8 cellular contexts compared by ENCODE assay signal in the genomic region with DNA sequence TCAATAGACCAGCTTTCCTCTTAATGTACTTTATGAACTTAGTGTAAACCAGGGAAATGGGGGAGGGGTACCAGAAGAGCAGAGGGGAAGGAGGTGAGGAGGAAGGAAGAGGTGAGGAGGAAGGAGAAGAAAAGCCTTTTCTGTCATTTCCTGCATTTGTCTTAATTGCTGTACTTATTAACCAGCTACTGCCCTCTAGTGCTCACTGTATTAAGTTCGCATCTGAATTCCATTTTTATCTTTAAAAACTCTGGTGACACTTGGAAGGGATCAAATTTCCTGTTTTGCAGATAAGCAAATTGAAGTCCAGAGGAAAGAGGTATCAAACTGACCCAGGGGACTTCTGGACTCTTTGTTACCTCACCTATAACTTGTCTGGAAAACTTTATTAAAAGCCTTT. TPM values are rescaled to one million over a fixed set of nuclear protein-coding genes. Genes with fewer than 3 reads are reported as not detected.
DNase-seq lines count a peak whose midpoint lies in the region; ATAC-seq, FAIRE-seq and TF ChIP-seq lines count a peak whose summit lies in the region.

No MANE protein-coding gene starts in this region.

- no peak for FAIRE-seq in urothelium cell line (lab: Jason Lieb, UNC)

- intact Hi-C loops in left lung (cut with DNase I), result loop anchor here in 1 of 2 donors (5.0 kb wide), 1 partner anchor 246 kb away; no protein-coding TSS in a partner anchor

- H3K4me3 ChIP-seq in HL-60 (replicated peaks; ENCODE audit: insufficient read depth, low read length) (no peak overlapping the region), cardiac fibroblast (replicated peaks in 1 of 2; ENCODE audit: low read depth in 2 of 2, low read length in 2 of 2) (no peak overlapping the region), left lung (no peak overlapping the region)

- ATAC-seq in left lung (peak; percentile 74), HG02642 (IDR thresholded peaks at IDR 0.05; ENCODE audit: poor library complexity, unreplicated experiment) (no peak)

- H3K27ac ChIP-seq in HL-60 (replicated peaks), result no peak overlapping the region
- peak overlapping the region in 1 of 2 donors; percentile 42 for H3K27ac ChIP-seq in left lung

- H3K36me3 ChIP-seq in left lung, result peaks cover 0 to 18% of the 10 kb centered on the region in 2 donors

- DNase-seq in DMS53 (lab: John Stamatoyannopoulos, UW), result peak; percentile 94
- DNase-seq in HL-60 (ENCODE audit: low read depth in 1 of 2, low spot score in 1 of 2), result peak; percentile 36 to 73
- peak; percentile 35 for DNase-seq in NOMO-1 treated with dmso at 0.1 percent for 144 hours (lab: John Stamatoyannopoulos, UW; ENCODE audit: unreplicated experiment)
- peak; percentile 80 to 82 for DNase-seq in cardiac fibroblast (ENCODE audit: low read depth in 2 of 2)
- DNase-seq in left lung, result no peak
- peak; percentile 67 for DNase-seq in urothelium cell line (ENCODE audit: low spot score)
- DNase-seq in stimulated activated CD4-positive, alpha-beta T cell treated with anti-CD3 and anti-CD28 coated beads, Interleukin-4, amount 100 ng/mL, for 4 hours, result no peak

- peaks cover 5 to 24% of the 10 kb centered on the region in 2 donors for H3K4me1 ChIP-seq in left lung

- peak; percentile 48 for TF ChIP-seq CTCF in HL-60 (IDR thresholded peaks at IDR 0.05; ENCODE audit: insufficient read depth, low read length)
- TF ChIP-seq CTCF in cardiac fibroblast (IDR thresholded peaks at IDR 0.05; ENCODE audit: low read depth, low read length), result peak; percentile 47
- peak; percentile 46 to 61 for TF ChIP-seq CTCF in left lung (IDR thresholded peaks at IDR 0.05)

- H3K27me3 ChIP-seq in HL-60 (ENCODE audit: insufficient read depth, poor library complexity, severe bottlenecking) (no peaks in the 10 kb centered on the region), left lung (no peaks in the 10 kb centered on the region)

- no peaks in the 10 kb centered on the region for H3K9me3 ChIP-seq in left lung

RNA-seq across cellular contexts. Expression of gene MANSC1, which starts 22.2 kb away (rescaled TPM):
- 10 to 100 TPM; 24.7 to 30.1 TPM for total RNA-seq in left lung

RNA-seq across cellular contexts. Expression of gene BORCS5, which starts 29.1 kb away (rescaled TPM):
- total RNA-seq in left lung, result 10 to 100 TPM in 1 of 2 donors, 1 to 10 TPM in 1; 9.0 to 13.5 TPM

Comparison
In these comparisons a context has a peak if more than half of its experiments do, and no peak if none do; other contexts are left out.
1. DNase-seq: peak in DMS53 (single experiment), HL-60 (2 of 2), NOMO-1 treated with dmso at 0.1 percent for 144 hours (single experiment), cardiac fibroblast (2 of 2) and urothelium cell line (single experiment); none in left lung (0 of 2) and stimulated activated CD4-positive, alpha-beta T cell treated with anti-CD3 and anti-CD28 coated beads, Interleukin-4, amount 100 ng/mL, for 4 hours (0 of 2).
2. Peak in every context shown above with its lines, with median percentiles within 50 percentile points of each other: CTCF ChIP-seq.